2 cellular contexts compared by ENCODE assay signal in the genomic region with DNA sequence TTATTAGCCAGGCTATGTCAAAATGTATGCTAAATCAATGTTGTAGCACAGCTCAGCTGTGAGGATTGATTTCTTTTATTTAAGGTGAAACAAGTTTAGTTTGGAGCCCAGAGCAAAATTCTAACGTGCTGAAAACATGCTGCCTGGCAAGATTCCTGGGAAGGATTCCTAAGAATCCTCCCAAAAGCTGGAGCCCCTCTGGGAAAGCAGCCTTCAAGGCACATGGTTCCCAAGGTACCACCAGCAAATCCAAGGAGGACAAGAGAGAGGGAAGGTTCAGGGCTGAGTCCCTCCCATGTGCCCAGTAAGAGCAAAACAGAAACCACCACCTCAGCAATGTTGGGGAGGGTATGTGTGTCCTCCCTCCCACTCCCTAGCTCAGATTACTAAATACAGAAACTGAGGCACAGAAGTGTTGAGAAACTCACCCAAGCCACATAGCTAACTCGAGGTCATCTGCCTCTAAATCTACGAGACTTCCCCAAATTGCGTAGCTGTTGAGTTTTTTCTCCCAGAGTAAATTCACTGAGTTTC.
TF ChIP-seq lines count a peak whose summit lies in the region.

No MANE protein-coding gene starts in this region.

TF ChIP-seq in HepG2, 621 proteins besides CTCF, POLR2A, EP300 and RAD21:
- TF ChIP-seq, protein P1, sequence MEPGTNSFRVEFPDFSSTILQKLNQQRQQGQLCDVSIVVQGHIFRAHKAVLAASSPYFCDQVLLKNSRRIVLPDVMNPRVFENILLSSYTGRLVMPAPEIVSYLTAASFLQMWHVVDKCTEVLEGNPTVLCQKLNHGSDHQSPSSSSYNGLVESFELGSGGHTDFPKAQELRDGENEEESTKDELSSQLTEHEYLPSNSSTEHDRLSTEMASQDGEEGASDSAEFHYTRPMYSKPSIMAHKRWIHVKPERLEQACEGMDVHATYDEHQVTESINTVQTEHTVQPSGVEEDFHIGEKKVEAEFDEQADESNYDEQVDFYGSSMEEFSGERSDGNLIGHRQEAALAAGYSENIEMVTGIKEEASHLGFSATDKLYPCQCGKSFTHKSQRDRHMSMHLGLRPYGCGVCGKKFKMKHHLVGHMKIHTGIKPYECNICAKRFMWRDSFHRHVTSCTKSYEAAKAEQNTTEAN (CRISPR knock-in tag; conservative IDR thresholded peaks at IDR 0.05): no peak
- TF ChIP-seq ETV6 (CRISPR knock-in tag; conservative IDR thresholded peaks at IDR 0.05) (no peak), ZMYM4 (CRISPR knock-in tag; IDR thresholded peaks at IDR 0.05) (no peak), ZNF446 (CRISPR knock-in tag; IDR thresholded peaks at IDR 0.05) (no peak), ZKSCAN8 (CRISPR knock-in tag; IDR thresholded peaks at IDR 0.05; ENCODE audit: borderline replicate concordance) (no peak), REST (IDR thresholded peaks at IDR 0.05; ENCODE audit: borderline replicate concordance in 1 of 2, low read depth in 1 of 2, low read length in 2 of 2) (no peak), TARDBP (CRISPR knock-in tag; IDR thresholded peaks at IDR 0.05) (no peak), MAFK (conservative IDR thresholded peaks at IDR 0.05 in 1 of 2, IDR thresholded peaks at IDR 0.05 in 1 of 2; ENCODE audit: low read length in 2 of 2) (no peak), POLR2G (IDR thresholded peaks at IDR 0.05; ENCODE audit: low read depth, low read length) (no peak), LRRFIP1 (CRISPR knock-in tag; conservative IDR thresholded peaks at IDR 0.05) (no peak)

TF ChIP-seq in H1, 55 proteins besides CTCF, POLR2A, EP300 and RAD21:
- no peak for TF ChIP-seq SP4 (IDR thresholded peaks at IDR 0.05; ENCODE audit: low read length)
- no peak for TF ChIP-seq CTBP2 (IDR thresholded peaks at IDR 0.05; ENCODE audit: borderline replicate concordance, insufficient read depth, insufficient read length, low read length)
- TF ChIP-seq JUND (IDR thresholded peaks at IDR 0.05; ENCODE audit: low read length): no peak
- no peak for TF ChIP-seq SP1 (IDR thresholded peaks at IDR 0.05; ENCODE audit: low read depth, low read length)
- TF ChIP-seq, protein P2, sequence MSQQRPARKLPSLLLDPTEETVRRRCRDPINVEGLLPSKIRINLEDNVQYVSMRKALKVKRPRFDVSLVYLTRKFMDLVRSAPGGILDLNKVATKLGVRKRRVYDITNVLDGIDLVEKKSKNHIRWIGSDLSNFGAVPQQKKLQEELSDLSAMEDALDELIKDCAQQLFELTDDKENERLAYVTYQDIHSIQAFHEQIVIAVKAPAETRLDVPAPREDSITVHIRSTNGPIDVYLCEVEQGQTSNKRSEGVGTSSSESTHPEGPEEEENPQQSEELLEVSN (IDR thresholded peaks at IDR 0.05): peak; percentile 44; the same call in 1 of the 2 replicates
